Comparison of ENCODE assay signal across 8 cellular contexts in the genomic region with DNA sequence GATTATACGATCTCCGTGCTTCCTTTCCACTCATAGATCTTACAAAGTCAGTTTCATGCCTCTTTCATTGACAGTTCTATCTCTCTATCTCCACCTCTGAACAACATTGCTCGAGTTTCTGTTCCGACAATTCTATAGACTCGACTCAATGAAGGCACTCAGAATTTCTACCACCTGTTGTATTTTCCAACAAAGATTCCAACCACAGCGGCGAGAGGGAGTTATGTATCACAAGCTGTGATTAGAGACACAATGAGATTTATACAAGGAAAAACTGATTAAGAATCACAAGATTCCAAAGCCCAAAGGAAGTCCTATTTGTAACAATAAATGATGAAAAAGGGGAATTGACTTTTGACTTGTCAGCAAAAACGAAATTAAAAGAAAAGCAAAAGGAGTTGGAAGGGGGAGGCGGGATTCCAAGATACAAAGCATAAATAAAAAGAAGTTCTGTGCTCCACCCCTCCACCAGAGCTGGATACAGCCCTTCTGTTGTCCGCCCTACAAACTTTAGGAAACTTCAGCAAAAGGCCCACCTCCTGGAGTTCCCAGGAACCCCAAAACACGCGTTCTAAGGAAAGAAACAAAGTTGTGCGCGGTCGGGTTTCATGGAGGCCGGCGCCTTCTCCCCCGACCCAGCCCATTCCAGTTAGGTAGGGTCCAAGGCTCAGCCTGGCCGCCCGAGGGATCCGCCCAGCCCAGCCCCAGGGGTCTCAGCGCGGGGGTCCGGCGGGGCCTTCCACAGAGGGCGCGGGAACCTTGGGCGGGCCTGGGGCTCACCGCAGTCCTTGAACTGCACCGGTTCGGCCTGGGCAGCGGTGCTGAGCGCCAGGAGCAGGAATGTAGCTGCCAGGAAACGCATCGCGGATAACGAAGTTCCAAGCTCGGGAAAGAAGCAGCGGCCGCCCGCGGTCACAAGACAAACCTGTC. TPM values are rescaled to one million over a fixed set of nuclear protein-coding genes. Genes with fewer than 3 reads are reported as not detected.
DNase-seq lines count a peak whose midpoint lies in the region; TF ChIP-seq lines count a peak whose summit lies in the region.

A gene (minus strand): TSS at position 893 of the 930 bp plus-strand sequence. CDS start 31 bp downstream, at position 862.

- H3K9me3 Mint-ChIP-seq in endothelial cell (ENCODE audit: unreplicated experiment), result no peaks in the 10 kb centered on the region

- peaks cover 11% of the 10 kb centered on the region for H3K4me1 Mint-ChIP-seq in endothelial cell (ENCODE audit: unreplicated experiment)

- H3K27ac Mint-ChIP-seq in endothelial cell (ENCODE audit: unreplicated experiment), result peak within 1 kb of the TSS; percentile 87

- no peak within 1 kb of the TSS for H3K4me3 Mint-ChIP-seq in endothelial cell (ENCODE audit: unreplicated experiment)

- H3K27ac ChIP-seq in HEK293 (ENCODE audit: extremely low read depth, low read depth, low read length), result peak within 1 kb of the TSS; percentile 77

- no peaks in the 10 kb centered on the region for H3K9me3 ChIP-seq in HEK293 (ENCODE audit: control insufficient read depth, insufficient read depth, low read depth, low read length)

- in situ Hi-C loops in KBM-7 (cut with MboI; ENCODE audit: low pct_unique_long_range_greater_than_20kb, low sequenced_read_pairs), result no loop called here

- peak; percentile 25 for DNase-seq in OCI-M1 (lab: John Stamatoyannopoulos, UW)
- no peak for DNase-seq in endothelial cell (ENCODE audit: low spot score)
- peak; percentile 49 for DNase-seq in myocyte (ENCODE audit: low read depth)
- DNase-seq in NCI-H128 (lab: John Stamatoyannopoulos, UW; ENCODE audit: unreplicated experiment), result no peak
- no peak for DNase-seq in DMS114 treated with DMSO at 0.1 percent for 48 hours (lab: John Stamatoyannopoulos, UW; ENCODE audit: unreplicated experiment)
- no peak for DNase-seq in KBM-7

- CTCF ChIA-PET in HEK293 (lab: Yijun Ruan, JAX), result interaction anchor here (0.6 to 1.0 kb wide), 6 partner anchors 9 to 279 kb away, joined by 3 to 6 read pairs (median 3); a partner anchor contains a TSS

- H3K4me1 ChIP-seq in HEK293 (ENCODE audit: control insufficient read depth, insufficient read depth, low read length), result peaks cover 31% of the 10 kb centered on the region

- peak within 1 kb of the TSS; percentile 92 for H3K4me3 ChIP-seq in HEK293 (ENCODE audit: low read depth, low read length)

- H3K36me3 ChIP-seq in HEK293 (ENCODE audit: control insufficient read depth in 2 of 2, insufficient read depth in 1 of 2, low read length in 2 of 2), result peaks cover 3 to 6% of the 10 kb centered on the region in 2 experiments; a peak in 2 of 3 replicates

- TF ChIP-seq CTCF in GM12872 (IDR thresholded peaks at IDR 0.05; ENCODE audit: insufficient read depth, low read depth, low read length), result 0 out of 3 replicates have a peak, but pooled peaks have one; percentile 1
- TF ChIP-seq CTCF in HEK293 (tag by site-specific recombination; IDR thresholded peaks at IDR 0.05), result no peak
- no peak for TF ChIP-seq CTCF in endothelial cell (IDR thresholded peaks at IDR 0.05; ENCODE audit: unreplicated experiment)

- H3K36me3 Mint-ChIP-seq in endothelial cell (ENCODE audit: low read depth, unreplicated experiment), result no peaks in the 10 kb centered on the region

- H3K27me3 Mint-ChIP-seq in endothelial cell (ENCODE audit: unreplicated experiment), result peaks cover 2% of the 10 kb centered on the region

- POLR2A ChIA-PET in HEK293 (lab: Yijun Ruan, JAX), result interaction anchor here (0.6 to 1.3 kb wide), 12 partner anchors 10 to 576 kb away, joined by 3 to 6 read pairs (median 4); a partner anchor contains a TSS

TF ChIP-seq in HEK293, 187 proteins besides CTCF, POLR2A, EP300 and RAD21 (continues in another document):
- TF ChIP-seq ZNF341 (tag by site-specific recombination; IDR thresholded peaks at IDR 0.05; ENCODE audit: low read depth) (peak; percentile 86), ZNF548 (tag by site-specific recombination; IDR thresholded peaks at IDR 0.05) (no peak), ZNF335 (tag by site-specific recombination; conservative IDR thresholded peaks at IDR 0.05) (peak; percentile 43), ZNF404 (tag by site-specific recombination; IDR thresholded peaks at IDR 0.05) (no peak), ZIC2 (tag by site-specific recombination; IDR thresholded peaks at IDR 0.05) (0 out of 2 replicates have a peak, but pooled peaks have one; percentile 54), KLF8 (tag by site-specific recombination; IDR thresholded peaks at IDR 0.05) (peak; percentile 81; the same call in 1 of the 2 replicates), ZNF121 (tag by site-specific recombination; IDR thresholded peaks at IDR 0.05) (no peak), OSR2 (tag by site-specific recombination; IDR thresholded peaks at IDR 0.05) (no peak), IKZF3 (tag by site-specific recombination; IDR thresholded peaks at IDR 0.05) (peak; percentile 74; the same call in 1 of the 2 replicates), PRDM1 (tag by site-specific recombination; IDR thresholded peaks at IDR 0.05) (peak; percentile 13; the same call in 1 of the 2 replicates), ZBTB20 (tag by site-specific recombination; IDR thresholded peaks at IDR 0.05) (peak; percentile 47; the same call in 1 of the 2 replicates), ZNF837 (tag by site-specific recombination; IDR thresholded peaks at IDR 0.05) (no peak), ZNF610 (tag by site-specific recombination; IDR thresholded peaks at IDR 0.05; ENCODE audit: borderline replicate concordance) (no peak), ZNF600 (tag by site-specific recombination; IDR thresholded peaks at IDR 0.05) (peak; percentile 43; the same call in 1 of the 2 replicates), ZNF248 (tag by site-specific recombination; IDR thresholded peaks at IDR 0.05) (no peak), SCRT2 (tag by site-specific recombination; IDR thresholded peaks at IDR 0.05) (peak; percentile 91), ZNF521 (tag by site-specific recombination; IDR thresholded peaks at IDR 0.05) (no peak), SCRT1 (tag by site-specific recombination; IDR thresholded peaks at IDR 0.05; ENCODE audit: borderline replicate concordance) (peak; percentile 57; the same call in 1 of the 2 replicates), GLIS2 (tag by site-specific recombination; IDR thresholded peaks at IDR 0.05) (peak; percentile 90)
- TF ChIP-seq, protein P1, sequence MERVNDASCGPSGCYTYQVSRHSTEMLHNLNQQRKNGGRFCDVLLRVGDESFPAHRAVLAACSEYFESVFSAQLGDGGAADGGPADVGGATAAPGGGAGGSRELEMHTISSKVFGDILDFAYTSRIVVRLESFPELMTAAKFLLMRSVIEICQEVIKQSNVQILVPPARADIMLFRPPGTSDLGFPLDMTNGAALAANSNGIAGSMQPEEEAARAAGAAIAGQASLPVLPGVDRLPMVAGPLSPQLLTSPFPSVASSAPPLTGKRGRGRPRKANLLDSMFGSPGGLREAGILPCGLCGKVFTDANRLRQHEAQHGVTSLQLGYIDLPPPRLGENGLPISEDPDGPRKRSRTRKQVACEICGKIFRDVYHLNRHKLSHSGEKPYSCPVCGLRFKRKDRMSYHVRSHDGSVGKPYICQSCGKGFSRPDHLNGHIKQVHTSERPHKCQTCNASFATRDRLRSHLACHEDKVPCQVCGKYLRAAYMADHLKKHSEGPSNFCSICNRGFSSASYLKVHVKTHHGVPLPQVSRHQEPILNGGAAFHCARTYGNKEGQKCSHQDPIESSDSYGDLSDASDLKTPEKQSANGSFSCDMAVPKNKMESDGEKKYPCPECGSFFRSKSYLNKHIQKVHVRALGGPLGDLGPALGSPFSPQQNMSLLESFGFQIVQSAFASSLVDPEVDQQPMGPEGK (tag by site-specific recombination; IDR thresholded peaks at IDR 0.05), result peak; percentile 47; the same call in 1 of the 2 replicates
- TF ChIP-seq, protein P2, sequence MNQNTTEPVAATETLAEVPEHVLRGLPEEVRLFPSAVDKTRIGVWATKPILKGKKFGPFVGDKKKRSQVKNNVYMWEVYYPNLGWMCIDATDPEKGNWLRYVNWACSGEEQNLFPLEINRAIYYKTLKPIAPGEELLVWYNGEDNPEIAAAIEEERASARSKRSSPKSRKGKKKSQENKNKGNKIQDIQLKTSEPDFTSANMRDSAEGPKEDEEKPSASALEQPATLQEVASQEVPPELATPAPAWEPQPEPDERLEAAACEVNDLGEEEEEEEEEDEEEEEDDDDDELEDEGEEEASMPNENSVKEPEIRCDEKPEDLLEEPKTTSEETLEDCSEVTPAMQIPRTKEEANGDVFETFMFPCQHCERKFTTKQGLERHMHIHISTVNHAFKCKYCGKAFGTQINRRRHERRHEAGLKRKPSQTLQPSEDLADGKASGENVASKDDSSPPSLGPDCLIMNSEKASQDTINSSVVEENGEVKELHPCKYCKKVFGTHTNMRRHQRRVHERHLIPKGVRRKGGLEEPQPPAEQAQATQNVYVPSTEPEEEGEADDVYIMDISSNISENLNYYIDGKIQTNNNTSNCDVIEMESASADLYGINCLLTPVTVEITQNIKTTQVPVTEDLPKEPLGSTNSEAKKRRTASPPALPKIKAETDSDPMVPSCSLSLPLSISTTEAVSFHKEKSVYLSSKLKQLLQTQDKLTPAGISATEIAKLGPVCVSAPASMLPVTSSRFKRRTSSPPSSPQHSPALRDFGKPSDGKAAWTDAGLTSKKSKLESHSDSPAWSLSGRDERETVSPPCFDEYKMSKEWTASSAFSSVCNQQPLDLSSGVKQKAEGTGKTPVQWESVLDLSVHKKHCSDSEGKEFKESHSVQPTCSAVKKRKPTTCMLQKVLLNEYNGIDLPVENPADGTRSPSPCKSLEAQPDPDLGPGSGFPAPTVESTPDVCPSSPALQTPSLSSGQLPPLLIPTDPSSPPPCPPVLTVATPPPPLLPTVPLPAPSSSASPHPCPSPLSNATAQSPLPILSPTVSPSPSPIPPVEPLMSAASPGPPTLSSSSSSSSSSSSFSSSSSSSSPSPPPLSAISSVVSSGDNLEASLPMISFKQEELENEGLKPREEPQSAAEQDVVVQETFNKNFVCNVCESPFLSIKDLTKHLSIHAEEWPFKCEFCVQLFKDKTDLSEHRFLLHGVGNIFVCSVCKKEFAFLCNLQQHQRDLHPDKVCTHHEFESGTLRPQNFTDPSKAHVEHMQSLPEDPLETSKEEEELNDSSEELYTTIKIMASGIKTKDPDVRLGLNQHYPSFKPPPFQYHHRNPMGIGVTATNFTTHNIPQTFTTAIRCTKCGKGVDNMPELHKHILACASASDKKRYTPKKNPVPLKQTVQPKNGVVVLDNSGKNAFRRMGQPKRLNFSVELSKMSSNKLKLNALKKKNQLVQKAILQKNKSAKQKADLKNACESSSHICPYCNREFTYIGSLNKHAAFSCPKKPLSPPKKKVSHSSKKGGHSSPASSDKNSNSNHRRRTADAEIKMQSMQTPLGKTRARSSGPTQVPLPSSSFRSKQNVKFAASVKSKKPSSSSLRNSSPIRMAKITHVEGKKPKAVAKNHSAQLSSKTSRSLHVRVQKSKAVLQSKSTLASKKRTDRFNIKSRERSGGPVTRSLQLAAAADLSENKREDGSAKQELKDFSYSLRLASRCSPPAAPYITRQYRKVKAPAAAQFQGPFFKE (tag by site-specific recombination; IDR thresholded peaks at IDR 0.05; ENCODE audit: borderline replicate concordance), result no peak

RNA-seq across cellular contexts. Expression of the gene that starts here (rescaled TPM):
- total RNA-seq in endothelial cell (ENCODE audit: unreplicated experiment), result 246 TPM
- total RNA-seq in myocyte, result 658 and 898 TPM in 2 replicates
- polyA plus RNA-seq in myocyte (2012), result 421 TPM

Comparison
In these comparisons a context has a peak if more than half of its experiments do, and no peak if none do; other contexts are left out.
1. DNase-seq: peak in OCI-M1 (single experiment) and myocyte (single experiment); none in endothelial cell (single experiment), NCI-H128 (single experiment), DMS114 treated with DMSO at 0.1 percent for 48 hours (single experiment) and KBM-7 (single experiment).